In genomic region chr1:3066826-3067225, GRCh38 we compare ENCODE assay signal across 22 cellular contexts. TPM values are rescaled to one million over a fixed set of nuclear protein-coding genes. Genes with fewer than 3 reads are reported as not detected.
DNase-seq lines count a peak whose midpoint lies in the region; ATAC-seq and TF ChIP-seq lines count a peak whose summit lies in the region.
"Had no signal": no experiment of that assay in that cellular context is flagged by ENCODE, and none has a peak within 500 bp of the region (broad histone marks: within the 10 kb centered on the region; RNA-seq: fewer than 3 reads in every experiment).

No MANE protein-coding gene starts in this region.

- TF ChIP-seq EP300 in ovary (IDR thresholded peaks at IDR 0.05), result no peak

- no peak for TF ChIP-seq CTCF in ovary (IDR thresholded peaks at IDR 0.05)
- TF ChIP-seq CTCF in type B pancreatic cell (conservative IDR thresholded peaks at IDR 0.05), result no peak
- TF ChIP-seq CTCF in GM20000 (IDR thresholded peaks at IDR 0.05; ENCODE audit: extremely low read depth, missing control alignments), result no peak

- H3K27me3 ChIP-seq in ovary, result peaks cover 8% of the 10 kb centered on the region
- H3K27me3 ChIP-seq: SJCRH30 had no signal

- no peak overlapping the region for H3K4me3 ChIP-seq in ovary
- H3K4me3 ChIP-seq: BLaER1 treated with 17β-estradiol and CSF1 and Interleukin-3, amounts not matched to agents 10 nM and 100 nM; gastrocnemius medialis; SJCRH30 had no signal

- intact Hi-C loops in left ventricle myocardium superior (cut with micrococcal nuclease), result no loop called here
- intact Hi-C loops in ovary (cut with DNase I), result loop anchor here (2.0 to 10.0 kb wide), 4 partner anchors 158 to 345 kb away; no protein-coding TSS in a partner anchor

- no peak overlapping the region for H3K27ac Mint-ChIP-seq in type B pancreatic cell
- H3K27ac Mint-ChIP-seq: IgD-negative memory B cell; T-helper 2 cell treated with Interferon-gamma antibody and Interleukin-4, amounts not matched to agents 5 μg/mL and 100 μg/mL, for 36 hours had no signal

- no peaks in the 10 kb centered on the region for H3K9me3 ChIP-seq in ovary
- H3K9me3 ChIP-seq: BLaER1 treated with 17β-estradiol and CSF1 and Interleukin-3, amounts not matched to agents 10 nM and 100 nM; gastrocnemius medialis; neutrophil; SJCRH30 had no signal

- no peaks in the 10 kb centered on the region for H3K9me3 Mint-ChIP-seq in type B pancreatic cell
- H3K9me3 Mint-ChIP-seq: IgD-negative memory B cell; T-helper 2 cell treated with Interferon-gamma antibody and Interleukin-4, amounts not matched to agents 5 μg/mL and 100 μg/mL, for 36 hours had no signal

- no peak overlapping the region for H3K27ac ChIP-seq in ovary
- H3K27ac ChIP-seq: BLaER1 treated with 17β-estradiol and CSF1 and Interleukin-3, amounts not matched to agents 10 nM and 100 nM; gastrocnemius medialis; neutrophil; SJCRH30 had no signal

- H3K4me1 ChIP-seq in ovary (ENCODE audit: insufficient read depth), result peaks cover 11% of the 10 kb centered on the region
- H3K4me1 ChIP-seq: SJCRH30 had no signal

- no peaks in the 10 kb centered on the region for H3K4me1 Mint-ChIP-seq in type B pancreatic cell (ENCODE audit: unreplicated experiment)

- WGBS in ovary, 3 donors, result 53 to 75% (median 70%) methylated on average over 10 of the region's 10 CpGs

- TF ChIP-seq POLR2A in ovary (IDR thresholded peaks at IDR 0.05), result no peak

- no peaks in the 10 kb centered on the region for H3K36me3 ChIP-seq in ovary
- H3K36me3 ChIP-seq: BLaER1 treated with 17β-estradiol and CSF1 and Interleukin-3, amounts not matched to agents 10 nM and 100 nM; gastrocnemius medialis; neutrophil; SJCRH30 had no signal

- peak overlapping the region; percentile 80 for H3K4me3 Mint-ChIP-seq in type B pancreatic cell
- H3K4me3 Mint-ChIP-seq: IgD-negative memory B cell; T-helper 2 cell treated with Interferon-gamma antibody and Interleukin-4, amounts not matched to agents 5 μg/mL and 100 μg/mL, for 36 hours had no signal

- peak; percentile 38 for DNase-seq in activated effector memory CD4-positive, alpha-beta T cell treated with anti-CD3 and anti-CD28 coated beads, Interleukin-2, amount 50 U/mL, for 16 hours
- DNase-seq in activated effector memory CD4-positive, alpha-beta T cell treated with Interleukin-2 at 50 U/mL for 16 hours, result no peak
- DNase-seq in left ventricle myocardium superior (peak; percentile 38), ovary (peak in 3 of 5 donors; percentile 14 to 39 (median 26)), type B pancreatic cell (ENCODE audit: extremely low spot score, unreplicated experiment) (no peak), GM20000 (ENCODE audit: low spot score) (no peak), DMS153 treated with DMSO at 0.1 percent for 48 hours (lab: John Stamatoyannopoulos, UW; ENCODE audit: unreplicated experiment) (no peak)
- DNase-seq: 8988T; activated CD4-positive, CD25-positive, alpha-beta regulatory T cell; DMS 273 treated with DMSO at 0.1 percent for 48 hours; gastrocnemius medialis; NCI-H2029 treated with DMSO at 0.1 percent for 48 hours; NCI-H510A treated with DMSO at 0.1 percent for 48 hours; SJCRH30; trophoblast cell had no signal

- peak; percentile 1 for ATAC-seq in left ventricle myocardium superior
- ATAC-seq in HG03469 (IDR thresholded peaks at IDR 0.05; ENCODE audit: unreplicated experiment), result no peak
- ATAC-seq: gastrocnemius medialis had no signal

- peaks cover 55% of the 10 kb centered on the region for H3K27me3 Mint-ChIP-seq in type B pancreatic cell

- H3K36me3 Mint-ChIP-seq in type B pancreatic cell, result no peaks in the 10 kb centered on the region
- H3K36me3 Mint-ChIP-seq: IgD-negative memory B cell had no signal

RNA-seq across cellular contexts. Expression of gene PRDM16, which starts 2.2 kb away (rescaled TPM):
- total RNA-seq in left ventricle myocardium superior, result 17.7 TPM
- 10 to 100 TPM in 2 of 7 donors, 1 to 10 TPM in 5; 1.1 to 17.3 (median 4.3) TPM for total RNA-seq in ovary
- polyA plus RNA-seq in ovary, result 1 to 10 TPM; 1.3 to 1.9 TPM
- total RNA-seq in type B pancreatic cell (ENCODE audit: low replicate concordance), result 10.3 and 23.6 TPM in 2 replicates
- polyA plus RNA-seq: IgD-negative memory B cell had no signal

RNA-seq across cellular contexts. Expression of gene ACTRT2, which starts 45.6 kb away (rescaled TPM):
- not detected for total RNA-seq in left ventricle myocardium superior
- not detected for total RNA-seq in ovary
- polyA plus RNA-seq in ovary, result not detected
- total RNA-seq in type B pancreatic cell (ENCODE audit: low replicate concordance), result not detected in 2 replicates
- total RNA-seq: epithelial cell of proximal tubule, gastrocnemius medialis, mesenteric fat pad, SJCRH30 had no signal
- polyA plus RNA-seq: IgD-negative memory B cell had no signal

Comparison
In these comparisons a context has a peak if more than half of its experiments do, and no peak if none do; other contexts are left out.
1. DNase-seq: peak in activated effector memory CD4-positive, alpha-beta T cell treated with anti-CD3 and anti-CD28 coated beads, Interleukin-2, amount 50 U/mL, for 16 hours (single experiment), left ventricle myocardium superior (single experiment) and ovary (3 of 5); none in activated effector memory CD4-positive, alpha-beta T cell treated with Interleukin-2 at 50 U/mL for 16 hours (single experiment), type B pancreatic cell (single experiment), GM20000 (single experiment) and DMS153 treated with DMSO at 0.1 percent for 48 hours (single experiment).